ENCODE assay signal across 9 cellular contexts in genomic region chr16:72927199-72928088, GRCh38.
DNase-seq lines count a peak whose midpoint lies in the region; ATAC-seq and TF ChIP-seq lines count a peak whose summit lies in the region.
"Had no signal": no experiment of that assay in that cellular context is flagged by ENCODE, and none has a peak within 500 bp of the region (broad histone marks: within the 10 kb centered on the region; RNA-seq: fewer than 3 reads in every experiment).

No MANE protein-coding gene starts in this region.

- no peak for ATAC-seq in GM19328 (IDR thresholded peaks at IDR 0.05; ENCODE audit: unreplicated experiment)

- intact Hi-C loops in posterior vena cava (cut with DNase I), result no loop called here

- H3K4me1 ChIP-seq in adipocyte (ENCODE audit: control insufficient read depth, insufficient read depth, low read length) (peaks cover 25% of the 10 kb centered on the region), neutrophil (ENCODE audit: control insufficient read depth in 1 of 2, insufficient read depth in 1 of 2, low read depth in 1 of 2, low read length in 1 of 2) (peaks cover 26 to 31% of the 10 kb centered on the region in 2 experiments)

- DNase-seq in DMS53 treated with DMSO at 0.1 percent for 48 hours (lab: John Stamatoyannopoulos, UW; ENCODE audit: unreplicated experiment) (peak; percentile 32), NCI-H2029 (lab: John Stamatoyannopoulos, UW) (peak; percentile 60), adipocyte (ENCODE audit: low read depth) (peak; percentile 53), posterior vena cava (ENCODE audit: low spot score) (no peak), SW 1271 (lab: John Stamatoyannopoulos, UW) (no peak), 8988T (no peak)
- DNase-seq: colonic mucosa had no signal

- no peak overlapping the region for H3K4me3 ChIP-seq in adipocyte (ENCODE audit: low read length)
- no peak overlapping the region for H3K4me3 ChIP-seq in neutrophil (ENCODE audit: low read depth in 1 of 2, low read length in 1 of 2)
- H3K4me3 ChIP-seq: colonic mucosa had no signal

- peak overlapping the region; percentile 30 for H3K27ac ChIP-seq in neutrophil
- H3K27ac ChIP-seq: colonic mucosa had no signal

- no peaks in the 10 kb centered on the region for H3K9me3 ChIP-seq in adipocyte (ENCODE audit: control insufficient read depth, low read length)
- no peaks in the 10 kb centered on the region for H3K9me3 ChIP-seq in neutrophil
- H3K9me3 ChIP-seq: colonic mucosa had no signal

- H3K36me3 ChIP-seq in adipocyte (ENCODE audit: control insufficient read depth, insufficient read depth, low read length, severe bottlenecking), result no peaks in the 10 kb centered on the region
- no peaks in the 10 kb centered on the region for H3K36me3 ChIP-seq in neutrophil
- H3K36me3 ChIP-seq: colonic mucosa had no signal

- no peak for TF ChIP-seq CTCF in neutrophil (IDR thresholded peaks at IDR 0.05)

- H3K9ac ChIP-seq in adipocyte (ENCODE audit: low read length), result no peak overlapping the region

- H3K27me3 ChIP-seq in adipocyte (replicated peaks; ENCODE audit: control insufficient read depth, insufficient read depth, low read length) (no peaks in the 10 kb centered on the region), neutrophil (peaks cover 2% of the 10 kb centered on the region)
- H3K27me3 ChIP-seq: colonic mucosa had no signal

Comparison
In these comparisons a context has a peak if more than half of its experiments do, and no peak if none do; other contexts are left out.
1. DNase-seq: peak in DMS53 treated with DMSO at 0.1 percent for 48 hours (single experiment), NCI-H2029 (single experiment) and adipocyte (single experiment); none in posterior vena cava (single experiment), SW 1271 (0 of 2) and 8988T (single experiment).